32 cellular contexts compared by ENCODE assay signal in genomic region chr10:82910301-82910700, GRCh38.
"Had no signal": no experiment of that assay in that cellular context is flagged by ENCODE, and none has a peak within 500 bp of the region (broad histone marks: within the 10 kb centered on the region; RNA-seq: fewer than 3 reads in every experiment).

No MANE protein-coding gene starts in this region.

- H3K4me3 Mint-ChIP-seq: activated CD4-positive, alpha-beta memory T cell treated with anti-CD3 and anti-CD28 coated beads, Interleukin-2, amount 10 ng/mL, durations not matched to agents 7 days and 5 days; activated CD4-positive, alpha-beta T cell treated with anti-CD3 and anti-CD28 coated beads, Interleukin-2, amount 10 ng/mL, durations not matched to agents 24 days and 14 days; activated CD8-positive, alpha-beta memory T cell treated with anti-CD3 and anti-CD28 coated beads, Interleukin-2, amount 10 ng/mL, durations not matched to agents 7 days and 5 days; activated naive CD8-positive, alpha-beta T cell treated with anti-CD3 and anti-CD28 coated beads for 36 hours; activated T-cell treated with anti-CD3 and anti-CD28 coated beads, Interleukin-2, amount 50 U/mL, for 72 hours; activated T-helper 17 cell treated with anti-CD3 and anti-CD28 coated beads, Interleukin-2, amount 50 U/mL, for 72 hours; IgD-negative memory B cell; T-helper 1 cell treated with Interleukin-12 subunit alpha and Interleukin-12 subunit beta and Interleukin-4 antibody, amounts not matched to agents 30 μg/mL and 1 μg/mL, for 36 hours; T-helper 2 cell treated with Interferon-gamma antibody and Interleukin-4, amounts not matched to agents 5 μg/mL and 100 μg/mL, for 36 hours had no signal

- H3K4me3 ChIP-seq: body of pancreas, MG63, Peyer's patch had no signal

- H3K27me3 Mint-ChIP-seq: activated CD4-positive, alpha-beta memory T cell treated with anti-CD3 and anti-CD28 coated beads, Interleukin-2, amount 10 ng/mL, durations not matched to agents 7 days and 5 days; activated CD4-positive, alpha-beta T cell treated with anti-CD3 and anti-CD28 coated beads, Interleukin-2, amount 10 ng/mL, durations not matched to agents 24 days and 14 days; activated CD8-positive, alpha-beta memory T cell treated with anti-CD3 and anti-CD28 coated beads, Interleukin-2, amount 10 ng/mL, durations not matched to agents 7 days and 5 days; activated naive CD8-positive, alpha-beta T cell treated with anti-CD3 and anti-CD28 coated beads for 36 hours; activated T-helper 17 cell treated with anti-CD3 and anti-CD28 coated beads, Interleukin-2, amount 50 U/mL, for 72 hours; IgD-negative memory B cell had no signal

- H3K4me1 Mint-ChIP-seq: activated CD4-positive, alpha-beta memory T cell treated with anti-CD3 and anti-CD28 coated beads, Interleukin-2, amount 10 ng/mL, durations not matched to agents 7 days and 5 days; activated CD4-positive, alpha-beta T cell treated with anti-CD3 and anti-CD28 coated beads, Interleukin-2, amount 10 ng/mL, durations not matched to agents 24 days and 14 days; activated CD8-positive, alpha-beta memory T cell treated with anti-CD3 and anti-CD28 coated beads, Interleukin-2, amount 10 ng/mL, durations not matched to agents 7 days and 5 days; activated naive CD8-positive, alpha-beta T cell treated with anti-CD3 and anti-CD28 coated beads for 36 hours; activated T-helper 17 cell treated with anti-CD3 and anti-CD28 coated beads, Interleukin-2, amount 50 U/mL, for 72 hours; IgD-negative memory B cell had no signal

- H3K36me3 Mint-ChIP-seq: activated CD8-positive, alpha-beta memory T cell treated with anti-CD3 and anti-CD28 coated beads, Interleukin-2, amount 10 ng/mL, durations not matched to agents 7 days and 5 days; activated naive CD8-positive, alpha-beta T cell treated with anti-CD3 and anti-CD28 coated beads for 36 hours had no signal

- H3K4me1 ChIP-seq: body of pancreas, Peyer's patch had no signal

- H3K9me3 ChIP-seq: body of pancreas, Peyer's patch had no signal

- H3K27ac ChIP-seq: body of pancreas, Peyer's patch, RWPE1 had no signal

- H3K27ac Mint-ChIP-seq: activated CD4-positive, alpha-beta memory T cell treated with anti-CD3 and anti-CD28 coated beads, Interleukin-2, amount 10 ng/mL, durations not matched to agents 7 days and 5 days; activated CD4-positive, alpha-beta T cell treated with anti-CD3 and anti-CD28 coated beads, Interleukin-2, amount 10 ng/mL, durations not matched to agents 24 days and 14 days; activated CD8-positive, alpha-beta memory T cell treated with anti-CD3 and anti-CD28 coated beads, Interleukin-2, amount 10 ng/mL, durations not matched to agents 7 days and 5 days; activated naive CD8-positive, alpha-beta T cell treated with anti-CD3 and anti-CD28 coated beads for 36 hours; activated T-cell treated with anti-CD3 and anti-CD28 coated beads, Interleukin-2, amount 50 U/mL, for 72 hours; activated T-helper 17 cell treated with anti-CD3 and anti-CD28 coated beads, Interleukin-2, amount 50 U/mL, for 72 hours; IgD-negative memory B cell; T-helper 1 cell treated with Interleukin-12 subunit alpha and Interleukin-12 subunit beta and Interleukin-4 antibody, amounts not matched to agents 30 μg/mL and 1 μg/mL, for 36 hours; T-helper 2 cell treated with Interferon-gamma antibody and Interleukin-4, amounts not matched to agents 5 μg/mL and 100 μg/mL, for 36 hours had no signal

- DNase-seq: activated CD4-positive, alpha-beta memory T cell treated with anti-CD3 and anti-CD28 coated beads, Interleukin-2, amount 10 ng/mL, durations not matched to agents 7 days and 5 days; activated CD4-positive, alpha-beta T cell treated with anti-CD3 and anti-CD28 coated beads, Interleukin-2, amount 10 ng/mL, durations not matched to agents 24 days and 14 days; activated CD8-positive, alpha-beta memory T cell treated with anti-CD3 and anti-CD28 coated beads for 24 hours; activated CD8-positive, alpha-beta memory T cell treated with anti-CD3 and anti-CD28 coated beads, Interleukin-2, amount 10 ng/mL, durations not matched to agents 7 days and 5 days; activated effector memory CD4-positive, alpha-beta T cell treated with anti-CD3 and anti-CD28 coated beads, Interleukin-2, amount 50 U/mL, for 16 hours; activated naive CD4-positive, alpha-beta T cell; activated naive CD4-positive, alpha-beta T cell treated with anti-CD3 and anti-CD28 coated beads, Interleukin-2, amount 50 U/mL, for 16 hours; activated naive CD8-positive, alpha-beta T cell treated with anti-CD3 and anti-CD28 coated beads for 36 hours; activated T-cell treated with anti-CD3 and anti-CD28 coated beads, Interleukin-2, amount 50 U/mL, for 1 hour; activated T-cell treated with anti-CD3 and anti-CD28 coated beads, Interleukin-2, amount 50 U/mL, for 72 hours; body of pancreas; central memory CD4-positive, alpha-beta T cell; Karpas-422; KBM-7; MG63; NCI-H1048; NCI-H1105 treated with DMSO at 0.1 percent for 48 hours; NCI-H1436; NCI-H1694; NCI-H1930; NCI-H2081 treated with DMSO at 0.1 percent for 48 hours; NCI-H345; NCI-H524 treated with DMSO at 0.1 percent for 48 hours; NK-92 treated with Interleukin-12 subunit alpha and Interleukin-12 subunit beta, amount 100 ng/mL, for 24 hours; PC-3; Peyer's patch; SIG-M5 had no signal

- H3K36me3 ChIP-seq: MG63, Peyer's patch had no signal

- H3K9me3 Mint-ChIP-seq: activated CD4-positive, alpha-beta T cell treated with anti-CD3 and anti-CD28 coated beads, Interleukin-2, amount 10 ng/mL, durations not matched to agents 24 days and 14 days had no signal

- H3K27me3 ChIP-seq: body of pancreas, MG63, Peyer's patch had no signal
